ENCODE assay signal across 15 cellular contexts in the genomic region with DNA sequence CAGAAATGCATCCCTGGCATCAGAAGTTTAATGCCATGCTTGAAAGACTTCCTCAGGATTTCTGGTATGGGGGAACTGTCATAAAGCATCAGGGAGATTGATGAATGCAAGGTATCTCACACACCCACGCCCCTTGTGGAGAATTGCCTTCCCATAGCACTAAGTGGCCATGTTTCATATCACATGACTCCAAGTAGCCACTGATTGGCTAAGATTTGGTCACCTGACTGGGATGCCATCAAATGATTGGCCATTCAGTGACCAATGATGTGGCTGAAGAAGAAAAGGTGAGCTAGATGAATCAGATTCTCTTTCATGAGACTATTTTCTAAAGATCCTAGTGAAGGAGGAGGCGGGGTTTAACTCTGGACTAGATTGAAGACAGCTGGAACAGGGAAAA. TPM values are rescaled to one million over a fixed set of nuclear protein-coding genes. Genes with fewer than 3 reads are reported as not detected.
DNase-seq lines count a peak whose midpoint lies in the region; TF ChIP-seq lines count a peak whose summit lies in the region.
"Had no signal": no experiment of that assay in that cellular context is flagged by ENCODE, and none has a peak within 500 bp of the region (broad histone marks: within the 10 kb centered on the region; RNA-seq: fewer than 3 reads in every experiment).

No MANE protein-coding gene starts in this region.

- H3K27ac Mint-ChIP-seq in type B pancreatic cell = no peak overlapping the region

- H3K9me3 Mint-ChIP-seq in type B pancreatic cell = no peaks in the 10 kb centered on the region

- H3K4me3 Mint-ChIP-seq in type B pancreatic cell = no peak overlapping the region
- H3K4me3 Mint-ChIP-seq: CD4-positive, alpha-beta memory T cell had no signal

- H3K4me1 Mint-ChIP-seq in type B pancreatic cell (ENCODE audit: unreplicated experiment) = no peaks in the 10 kb centered on the region
- H3K4me1 Mint-ChIP-seq: CD4-positive, alpha-beta memory T cell had no signal

- peaks cover 32% of the 10 kb centered on the region for H3K27me3 Mint-ChIP-seq in type B pancreatic cell

- no peak overlapping the region for H3K4me3 ChIP-seq in fibroblast of mammary gland (ENCODE audit: control insufficient read depth, low read depth, low read length)
- H3K4me3 ChIP-seq: suprapubic skin had no signal

- DNase-seq in DMS 273 (lab: John Stamatoyannopoulos, UW; ENCODE audit: unreplicated experiment) (peak; percentile 28), DMS 273 treated with DMSO at 0.1 percent for 48 hours (lab: John Stamatoyannopoulos, UW) (no peak), NCI-H2171 treated with DMSO at 0.1 percent for 48 hours (lab: John Stamatoyannopoulos, UW) (peak; percentile 77), fibroblast of mammary gland (ENCODE audit: low read depth) (peak; percentile 4), type B pancreatic cell (ENCODE audit: extremely low spot score, unreplicated experiment) (no peak), GM03348 (ENCODE audit: low spot score) (no peak)
- DNase-seq: activated CD4-positive, alpha-beta T cell treated with anti-CD3 and anti-CD28 coated beads for 1 hour; caudate nucleus; CD4-positive, alpha-beta memory T cell; glutamatergic neuron; GOT3; NCI-H2029; stimulated activated CD4-positive, alpha-beta T cell treated with anti-CD3 and anti-CD28 coated beads, Interleukin-12 subunit alpha, Interleukin-12 subunit beta, amount 100 ng/mL, for 4 hours had no signal

- H3K36me3 Mint-ChIP-seq in type B pancreatic cell = no peaks in the 10 kb centered on the region
- H3K36me3 Mint-ChIP-seq: CD4-positive, alpha-beta memory T cell had no signal

- TF ChIP-seq CTCF in fibroblast of mammary gland (conservative IDR thresholded peaks at IDR 0.05; ENCODE audit: control insufficient read depth, insufficient read depth, low read depth, low read length) = no peak
- no peak for TF ChIP-seq CTCF in type B pancreatic cell (conservative IDR thresholded peaks at IDR 0.05)

RNA-seq across cellular contexts. Expression of a gene that starts 7.3 kb away (rescaled TPM):
- 2.6 and 12.0 TPM in 2 replicates for total RNA-seq in type B pancreatic cell (ENCODE audit: low replicate concordance)
- total RNA-seq: CD4-positive, alpha-beta memory T cell; endothelial cell of umbilical vein had no signal

RNA-seq across cellular contexts. Expression of a gene that starts 10.4 kb away (rescaled TPM):
- 0.36 TPM in 1 of 2 replicates, not detected in the other for total RNA-seq in type B pancreatic cell (ENCODE audit: low replicate concordance)
- total RNA-seq: CD4-positive, alpha-beta memory T cell; endothelial cell of umbilical vein had no signal

RNA-seq across cellular contexts. Expression of a gene that starts 24.7 kb away (rescaled TPM):
- total RNA-seq in type B pancreatic cell (ENCODE audit: low replicate concordance) = 5.0 and 5.5 TPM in 2 replicates
- total RNA-seq: CD4-positive, alpha-beta memory T cell; endothelial cell of umbilical vein had no signal

RNA-seq across cellular contexts. Expression of a gene that starts 25.4 kb away (rescaled TPM):
- total RNA-seq in type B pancreatic cell (ENCODE audit: low replicate concordance) = 1.8 and 2.2 TPM in 2 replicates
- total RNA-seq: CD4-positive, alpha-beta memory T cell; endothelial cell of umbilical vein had no signal

RNA-seq across cellular contexts. Expression of a gene that starts 32.3 kb away (rescaled TPM):
- 1.3 and 1.4 TPM in 2 replicates for total RNA-seq in type B pancreatic cell (ENCODE audit: low replicate concordance)
- total RNA-seq: CD4-positive, alpha-beta memory T cell; endothelial cell of umbilical vein had no signal

Comparison
In these comparisons a context has a peak if more than half of its experiments do, and no peak if none do; other contexts are left out.
1. DNase-seq: peak in DMS 273 (single experiment), NCI-H2171 treated with DMSO at 0.1 percent for 48 hours (single experiment) and fibroblast of mammary gland (single experiment); none in DMS 273 treated with DMSO at 0.1 percent for 48 hours (single experiment), type B pancreatic cell (single experiment) and GM03348 (single experiment).